9 cellular contexts compared by ENCODE assay signal in genomic region chr9:100426194-100426531, GRCh38. TPM values are rescaled to one million over a fixed set of nuclear protein-coding genes. Genes with fewer than 3 reads are reported as not detected.
DNase-seq lines count a peak whose midpoint lies in the region; ATAC-seq and TF ChIP-seq lines count a peak whose summit lies in the region.
"Had no signal": no experiment of that assay in that cellular context is flagged by ENCODE, and none has a peak within 500 bp of the region (broad histone marks: within the 10 kb centered on the region; RNA-seq: fewer than 3 reads in every experiment).

No MANE protein-coding gene starts in this region.

- H3K27me3 Mint-ChIP-seq in activated naive CD4-positive, alpha-beta T cell treated with anti-CD3 and anti-CD28 coated beads, Interleukin-2, amount 10 ng/mL, durations not matched to agents 7 days and 5 days = peaks cover 34% of the 10 kb centered on the region

- no peaks in the 10 kb centered on the region for H3K36me3 ChIP-seq in adrenal gland (replicated peaks in 1 of 2)
- H3K36me3 ChIP-seq in liver (ENCODE audit: control insufficient read depth in 4 of 4, insufficient read depth in 3 of 4, low read depth in 1 of 4, low read length in 3 of 4) = no peaks in the 10 kb centered on the region
- no peaks in the 10 kb centered on the region for H3K36me3 ChIP-seq in upper lobe of right lung

- WGBS in adrenal gland, 4 donors = 27 to 35% (median 35%) methylated on average over 7 of the region's 7 CpGs
- 35% methylated on average over 7 of the region's 7 CpGs for WGBS in liver

- H3K9ac ChIP-seq in liver (ENCODE audit: low read depth in 1 of 2, low read length in 2 of 2) = peak overlapping the region; percentile 47 to 52

- ATAC-seq in upper lobe of right lung = no peak
- no peak for ATAC-seq in GM19467 (IDR thresholded peaks at IDR 0.05; ENCODE audit: unreplicated experiment)

- H3K4me1 ChIP-seq in adrenal gland (replicated peaks in 1 of 2) (peaks cover 20 to 32% of the 10 kb centered on the region in 2 donors), liver (ENCODE audit: control insufficient read depth in 4 of 4, insufficient read depth in 4 of 4, low read length in 3 of 4) (peaks cover 0 to 16% (median 11%) of the 10 kb centered on the region in 4 donors), upper lobe of right lung (peaks cover 14% of the 10 kb centered on the region)

- peaks cover 33% of the 10 kb centered on the region for H3K4me1 Mint-ChIP-seq in activated naive CD4-positive, alpha-beta T cell treated with anti-CD3 and anti-CD28 coated beads, Interleukin-2, amount 10 ng/mL, durations not matched to agents 7 days and 5 days

- H3K9me3 ChIP-seq in adrenal gland (replicated peaks in 1 of 3) (no peaks in the 10 kb centered on the region), liver (ENCODE audit: control insufficient read depth in 4 of 4, low read length in 3 of 4) (no peaks in the 10 kb centered on the region), upper lobe of right lung (no peaks in the 10 kb centered on the region)

- H3K27me3 ChIP-seq in adrenal gland = no peaks in the 10 kb centered on the region
- H3K27me3 ChIP-seq in liver (ENCODE audit: control insufficient read depth in 4 of 4, insufficient read depth in 4 of 4, low read length in 3 of 4) = no peaks in the 10 kb centered on the region
- no peaks in the 10 kb centered on the region for H3K27me3 ChIP-seq in upper lobe of right lung

- no peaks in the 10 kb centered on the region for H3K9me3 Mint-ChIP-seq in activated naive CD4-positive, alpha-beta T cell treated with anti-CD3 and anti-CD28 coated beads, Interleukin-2, amount 10 ng/mL, durations not matched to agents 7 days and 5 days

- no peak for DNase-seq in activated naive CD4-positive, alpha-beta T cell treated with anti-CD3 and anti-CD28 coated beads, Interleukin-2, amount 10 ng/mL, durations not matched to agents 7 days and 5 days
- DNase-seq in activated naive CD4-positive, alpha-beta T cell treated with anti-CD3 and anti-CD28 coated beads, Interleukin-2, amount 50 U/mL, for 16 hours = no peak
- DNase-seq in adrenal gland (no peak), upper lobe of right lung (no peak), NCI-H187 (lab: John Stamatoyannopoulos, UW) (no peak)
- no peak for DNase-seq in stimulated activated CD4-positive, alpha-beta T cell treated with anti-CD3 and anti-CD28 coated beads, Interleukin-15, amount 100 ng/mL, for 24 hours

- peak overlapping the region in 2 of 4 donors; percentile 86 to 95 for H3K4me3 ChIP-seq in adrenal gland
- peak overlapping the region in 2 of 3 donors; percentile 27 to 93 for H3K4me3 ChIP-seq in liver (ENCODE audit: low read depth in 1 of 3, low read length in 3 of 3)
- H3K4me3 ChIP-seq in upper lobe of right lung = peak overlapping the region; percentile 58

- peak overlapping the region; percentile 92 for H3K27ac Mint-ChIP-seq in activated naive CD4-positive, alpha-beta T cell treated with anti-CD3 and anti-CD28 coated beads, Interleukin-2, amount 10 ng/mL, durations not matched to agents 7 days and 5 days

- no peak for TF ChIP-seq RAD21 in liver (IDR thresholded peaks at IDR 0.05)

- no peak for TF ChIP-seq POLR2A in adrenal gland (IDR thresholded peaks at IDR 0.05)

- CTCF ChIA-PET in activated naive CD4-positive, alpha-beta T cell treated with anti-CD3 and anti-CD28 coated beads, Interleukin-2, amount 10 ng/mL, durations not matched to agents 7 days and 5 days (lab: Charles Lee) = interaction anchor here (0.6 to 1.8 kb wide), 3 partner anchors 8 to 11 kb away, joined by 3 to 7 read pairs (median 5); no protein-coding TSS in a partner anchor

- no peak for TF ChIP-seq CTCF in adrenal gland (IDR thresholded peaks at IDR 0.05)
- no peak for TF ChIP-seq CTCF in liver (IDR thresholded peaks at IDR 0.05; ENCODE audit: low read depth, low read length, missing input control)
- no peak for TF ChIP-seq CTCF in upper lobe of right lung (IDR thresholded peaks at IDR 0.05)

- H3K27ac ChIP-seq in adrenal gland (peak overlapping the region; percentile 58 to 97 (median 86)), liver (ENCODE audit: low read depth in 1 of 2, low read length in 2 of 2) (peak overlapping the region; percentile 84 to 91), upper lobe of right lung (peak overlapping the region; percentile 81)

- peaks cover 2% of the 10 kb centered on the region for H3K36me3 Mint-ChIP-seq in activated naive CD4-positive, alpha-beta T cell treated with anti-CD3 and anti-CD28 coated beads, Interleukin-2, amount 10 ng/mL, durations not matched to agents 7 days and 5 days

- H3K4me3 Mint-ChIP-seq in activated naive CD4-positive, alpha-beta T cell treated with anti-CD3 and anti-CD28 coated beads, Interleukin-2, amount 10 ng/mL, durations not matched to agents 7 days and 5 days = peak overlapping the region; percentile 99

- intact Hi-C loops in adrenal gland (cut with DNase I) (loop anchor here (5.0 to 10.0 kb wide), 2 partner anchors 71 to 74 kb away; partner anchors contain the start of gene TEX10 (in 2 of the 2)), upper lobe of right lung (cut with DNase I) (no loop called here)

TF ChIP-seq in liver, 16 proteins besides CTCF, POLR2A, EP300 and RAD21:
- TF ChIP-seq SP1 (IDR thresholded peaks at IDR 0.05) (no peak), EGR1 (IDR thresholded peaks at IDR 0.05; ENCODE audit: low read depth in 2 of 2) (peak in 1 of 2 donors; percentile 3), HNF4G (IDR thresholded peaks at IDR 0.05) (no peak), RXRA (IDR thresholded peaks at IDR 0.05) (no peak)

RNA-seq across cellular contexts. Expression of gene MSANTD3, which starts 0.8 kb away (rescaled TPM):
- total RNA-seq in adrenal gland (10 to 100 TPM; 10.8 to 37.9 (median 19.7) TPM), liver (1 to 10 TPM; 5.9 to 7.3 TPM), upper lobe of right lung (18.1 TPM)
- polyA plus RNA-seq in adrenal gland (10 to 100 TPM; 10.5 to 16.5 (median 13.7) TPM), liver (1 to 10 TPM; 4.3 to 7.4 TPM)

RNA-seq across cellular contexts. Expression of gene TMEFF1, which starts 46.8 kb away (rescaled TPM):
- under 1 TPM in 3 of 8 donors, not detected in 5; 0.14 to 0.28 (median 0.21) TPM for total RNA-seq in adrenal gland
- not detected for polyA plus RNA-seq in adrenal gland
- total RNA-seq in liver = not detected
- polyA plus RNA-seq in liver = not detected
- 0.64 TPM for total RNA-seq in upper lobe of right lung
- total RNA-seq: T-helper 1 cell treated with Interleukin-12 subunit alpha and Interleukin-12 subunit beta and Interleukin-4 antibody, amounts not matched to agents 30 ng/mL and 1 ng/mL, for 36 hours had no signal
